In the genomic region with DNA sequence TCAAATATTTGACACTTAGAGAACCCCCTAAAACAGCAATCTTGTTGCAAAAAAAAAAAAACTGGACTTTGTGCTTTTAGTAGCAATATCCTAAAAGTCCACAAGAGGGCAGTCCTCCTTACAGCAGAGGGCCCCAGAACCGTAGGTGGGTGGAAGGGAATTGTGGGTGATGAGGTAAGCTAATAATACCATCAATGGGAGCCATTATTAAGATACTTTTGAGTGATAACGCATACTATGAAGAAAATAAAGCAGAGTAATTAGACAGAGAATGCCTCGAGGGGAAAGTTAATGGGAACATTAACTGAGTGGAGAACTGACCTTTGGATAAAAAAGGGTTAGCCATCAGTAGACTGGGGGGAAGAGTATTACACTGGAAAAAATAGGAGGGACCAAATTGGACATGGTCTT, we compare ENCODE assay signal across 9 cellular contexts.
DNase-seq lines count a peak whose midpoint lies in the region; ATAC-seq and TF ChIP-seq lines count a peak whose summit lies in the region.
"Had no signal": no experiment of that assay in that cellular context is flagged by ENCODE, and none has a peak within 500 bp of the region (broad histone marks: within the 10 kb centered on the region; RNA-seq: fewer than 3 reads in every experiment).

No MANE protein-coding gene starts in this region.

- no peaks in the 10 kb centered on the region for H3K4me1 Mint-ChIP-seq in CD4-positive, alpha-beta T cell (ENCODE audit: low read depth)
- H3K4me1 Mint-ChIP-seq in osteocyte (ENCODE audit: unreplicated experiment) = no peaks in the 10 kb centered on the region

- no peaks in the 10 kb centered on the region for H3K9me3 Mint-ChIP-seq in CD4-positive, alpha-beta T cell
- no peaks in the 10 kb centered on the region for H3K9me3 Mint-ChIP-seq in osteocyte (ENCODE audit: unreplicated experiment)

- no peaks in the 10 kb centered on the region for H3K4me1 ChIP-seq in Panc1 (ENCODE audit: control insufficient read depth, insufficient read depth, low read length)

- in situ Hi-C loops in Panc1 (cut with HindIII; ENCODE audit: low pct_unique_long_range_greater_than_20kb, low sequenced_read_pairs) = no loop called here

- H3K27ac ChIP-seq in CD4-positive, alpha-beta T cell (ENCODE audit: low read depth, low read length) = no peak overlapping the region
- no peak overlapping the region for H3K27ac ChIP-seq in Panc1 (ENCODE audit: low read length)
- H3K27ac ChIP-seq: SK-N-MC had no signal

- CTCF ChIA-PET in CD4-positive, alpha-beta T cell (lab: Charles Lee) = no interaction called here
- CTCF ChIA-PET in Panc1 (lab: Charles Lee) = interaction anchor here (0.7 kb wide), 1 partner anchor 85 kb away, joined by 3 read pairs; no protein-coding TSS in a partner anchor

- no peaks in the 10 kb centered on the region for H3K9me3 ChIP-seq in CD4-positive, alpha-beta T cell (ENCODE audit: control insufficient read depth, low read length)
- H3K9me3 ChIP-seq in Panc1 (ENCODE audit: control insufficient read depth, insufficient read depth, low read depth, low read length) = no peaks in the 10 kb centered on the region

- H3K4me3 ChIP-seq in Panc1 (ENCODE audit: low read depth in 2 of 2, low read length in 2 of 2) = no peak overlapping the region
- H3K4me3 ChIP-seq: SK-N-MC had no signal

- POLR2A ChIA-PET in CD4-positive, alpha-beta T cell (lab: Charles Lee) = no interaction called here
- POLR2A ChIA-PET in Panc1 (lab: Charles Lee) = no interaction called here

- no peaks in the 10 kb centered on the region for H3K36me3 Mint-ChIP-seq in CD4-positive, alpha-beta T cell (ENCODE audit: low read depth)
- H3K36me3 Mint-ChIP-seq in osteocyte (ENCODE audit: unreplicated experiment) = no peaks in the 10 kb centered on the region

- H3K36me3 ChIP-seq in Panc1 (ENCODE audit: control insufficient read depth, insufficient read depth, low read length) = no peaks in the 10 kb centered on the region

- peak; percentile 23 for TF ChIP-seq CTCF in CD4-positive, alpha-beta T cell (IDR thresholded peaks at IDR 0.05)
- TF ChIP-seq CTCF in Panc1 (IDR thresholded peaks at IDR 0.05) (peak; percentile 67; the same call in 1 of the 2 replicates), osteocyte (IDR thresholded peaks at IDR 0.05) (peak; percentile 80)

- H3K27me3 ChIP-seq in CD4-positive, alpha-beta T cell (ENCODE audit: control insufficient read depth, insufficient read depth, low read length) = no peaks in the 10 kb centered on the region
- no peaks in the 10 kb centered on the region for H3K27me3 ChIP-seq in Panc1 (ENCODE audit: control insufficient read depth, insufficient read depth, low read length)

- no peak overlapping the region for H3K4me3 Mint-ChIP-seq in CD4-positive, alpha-beta T cell
- no peak overlapping the region for H3K4me3 Mint-ChIP-seq in osteocyte (ENCODE audit: unreplicated experiment)

- intact Hi-C loops in CD4-positive, alpha-beta T cell (cut with DNase I, micrococcal nuclease) = loop anchor here in 1 of 2 experiments (10.0 kb wide), 1 partner anchor 1330 kb away; no protein-coding TSS in a partner anchor
- intact Hi-C loops in Panc1 (cut with micrococcal nuclease; ENCODE audit: unreplicated experiment) (loop anchor here (5.0 kb wide), 1 partner anchor 233 kb away; no protein-coding TSS in a partner anchor), posterior cingulate gyrus (cut with DNase I) (loop anchor here (5.0 kb wide), 1 partner anchor 418 kb away; no protein-coding TSS in a partner anchor)

- BruUV-seq in Panc1 (replicated peaks; lab: Mats Ljungman, UMichigan) = no TSS peak

- no peak for ATAC-seq in CD4-positive, alpha-beta T cell (ENCODE audit: poor library complexity)
- ATAC-seq in GM18873 (IDR thresholded peaks at IDR 0.05; ENCODE audit: low FRiP score, unreplicated experiment) = peak; percentile 66
- peak; percentile 85 for ATAC-seq in HG03095 (IDR thresholded peaks at IDR 0.05; ENCODE audit: unreplicated experiment)
- no peak for ATAC-seq in Panc1
- peak; percentile 52 for ATAC-seq in esophagus mucosa

- no peak for DNase-seq in CD4-positive, alpha-beta T cell
- DNase-seq in Panc1 (ENCODE audit: low read depth, low spot score) (no peak), osteocyte (ENCODE audit: extremely low spot score, unreplicated experiment) (no peak), posterior cingulate gyrus (no peak)
- DNase-seq in central memory CD4-positive, alpha-beta T cell = no peak

- no peak overlapping the region for H3K27ac Mint-ChIP-seq in CD4-positive, alpha-beta T cell
- no peak overlapping the region for H3K27ac Mint-ChIP-seq in osteocyte (ENCODE audit: unreplicated experiment)

- H3K27me3 Mint-ChIP-seq in CD4-positive, alpha-beta T cell = peaks cover 15% of the 10 kb centered on the region
- peaks cover 5% of the 10 kb centered on the region for H3K27me3 Mint-ChIP-seq in osteocyte (ENCODE audit: unreplicated experiment)

Comparison
In these comparisons a context has a peak if more than half of its experiments do, and no peak if none do; other contexts are left out.
1. ATAC-seq: peak in GM18873 (single experiment), HG03095 (single experiment) and esophagus mucosa (single experiment); none in CD4-positive, alpha-beta T cell (single experiment) and Panc1 (single experiment).
2. CTCF ChIP-seq: peak in every context shown above with its lines; median percentile 80 in osteocyte; 67 in Panc1; 23 in CD4-positive, alpha-beta T cell.